16 cellular contexts compared by ENCODE assay signal in the genomic region with DNA sequence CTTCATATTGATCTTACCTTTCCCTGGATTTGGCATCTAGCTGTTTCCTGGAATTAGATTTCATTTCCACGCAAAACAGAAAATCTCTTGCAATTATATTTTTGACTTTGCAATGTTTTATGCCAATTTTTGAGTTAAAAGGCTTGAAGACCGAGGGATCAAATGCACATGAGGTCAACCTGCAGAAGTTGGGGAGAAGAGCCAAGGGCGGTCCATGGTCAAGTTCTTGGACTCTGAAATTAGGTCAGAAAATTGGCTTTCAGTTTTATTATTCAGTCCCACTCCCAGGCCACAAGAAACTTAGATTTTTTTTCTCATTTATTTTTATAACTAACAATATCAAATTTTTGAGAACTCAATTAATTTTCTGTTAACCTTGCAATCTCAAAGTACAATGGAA.
DNase-seq lines count a peak whose midpoint lies in the region; ATAC-seq and TF ChIP-seq lines count a peak whose summit lies in the region.
"Had no signal": no experiment of that assay in that cellular context is flagged by ENCODE, and none has a peak within 500 bp of the region (broad histone marks: within the 10 kb centered on the region; RNA-seq: fewer than 3 reads in every experiment).

No MANE protein-coding gene starts in this region.

- H3K79me1 ChIP-seq in IMR-90 (ENCODE audit: low read depth in 1 of 2, low read length in 2 of 2) = 0 out of 4 replicates have a peak, but pooled peaks cover 0 to 6% of the 10 kb centered on the region in 2 experiments

- H3K4me3 ChIP-seq in ACC112 (ENCODE audit: low read depth, low read length) = no peak overlapping the region
- no peak overlapping the region for H3K4me3 ChIP-seq in IMR-90 (ENCODE audit: insufficient read depth, low read depth, low read length)
- H3K4me3 ChIP-seq: BLaER1 treated with 17β-estradiol and CSF1 and Interleukin-3, amounts not matched to agents 10 nM and 100 nM had no signal

- H3K27me3 ChIP-seq in ACC112 (ENCODE audit: insufficient read depth, low read length) (no peaks in the 10 kb centered on the region), IMR-90 (ENCODE audit: control insufficient read depth, insufficient read depth, low read length) (no peaks in the 10 kb centered on the region)
- H3K27me3 ChIP-seq: BLaER1 treated with 17β-estradiol and CSF1 and Interleukin-3, amounts not matched to agents 10 nM and 100 nM had no signal

- H3K27ac ChIP-seq in ACC112 (ENCODE audit: low read depth, low read length) (peak overlapping the region; percentile 100; the same call in 1 of the 2 replicates), IMR-90 (ENCODE audit: insufficient read depth, low read length) (no peak overlapping the region)
- H3K27ac ChIP-seq: BLaER1 treated with 17β-estradiol and CSF1 and Interleukin-3, amounts not matched to agents 10 nM and 100 nM; C4-2B had no signal

- no peaks in the 10 kb centered on the region for H3K79me2 ChIP-seq in ACC112 (ENCODE audit: control insufficient read depth, insufficient read depth, low read length, unreplicated experiment)

- peak overlapping the region; percentile 98 for H2BK120ac ChIP-seq in IMR-90 (ENCODE audit: low read depth, low read length)

- WGBS in IMR-90 (ENCODE audit: extremely low coverage in 2 of 2, insufficient read length in 1 of 2), 2 experiments = no CpG with 5 or more reads among the region's 3 CpGs

- H3K9me3 ChIP-seq in IMR-90 (ENCODE audit: control insufficient read depth, insufficient read depth, low read length) = no peaks in the 10 kb centered on the region
- H3K9me3 ChIP-seq: BLaER1 treated with 17β-estradiol and CSF1 and Interleukin-3, amounts not matched to agents 10 nM and 100 nM; Caco-2 had no signal

- no peaks in the 10 kb centered on the region for H4K20me1 ChIP-seq in IMR-90 (ENCODE audit: insufficient read depth, low read length)
- H4K20me1 ChIP-seq: BLaER1 treated with 17β-estradiol and CSF1 and Interleukin-3, amounts not matched to agents 10 nM and 100 nM had no signal

- H2BK5ac ChIP-seq in IMR-90 (ENCODE audit: low read depth, low read length, poor library complexity, severe bottlenecking) = peak overlapping the region; percentile 99

- CTCF ChIA-PET in IMR-90 (lab: Yijun Ruan, JAX) = no interaction called here

- H3K9me1 ChIP-seq in IMR-90 (ENCODE audit: insufficient read depth, low read length) = peaks cover 27% of the 10 kb centered on the region

- peak overlapping the region; percentile 45; the same call in 1 of the 3 replicates for H2BK15ac ChIP-seq in IMR-90 (ENCODE audit: low read depth, low read length)

- H2AK9ac ChIP-seq in IMR-90 (replicated peaks; ENCODE audit: low read depth, low read length, poor library complexity) = no peak overlapping the region

- dilution Hi-C loops in IMR-90 (cut with HindIII; ENCODE audit: low sequenced_read_pairs, unreplicated experiment) = no loop called here

- TF ChIP-seq POLR2A in IMR-90 (IDR thresholded peaks at IDR 0.05; ENCODE audit: low read depth, low read length) = no peak

- no peak overlapping the region; a peak in 1 of 4 replicates for H4K8ac ChIP-seq in IMR-90 (ENCODE audit: low read depth in 2 of 2, low read length in 2 of 2)

- H3K9ac ChIP-seq in IMR-90 (ENCODE audit: low read depth, low read length) = no peak overlapping the region
- H3K9ac ChIP-seq: BLaER1 treated with 17β-estradiol and CSF1 and Interleukin-3, amounts not matched to agents 10 nM and 100 nM had no signal

- TF ChIP-seq RAD21 in IMR-90 (IDR thresholded peaks at IDR 0.05; ENCODE audit: low read length) = no peak

- DNase-seq in IMR-90 (no peak), sciatic nerve (ENCODE audit: low spot score) (no peak), SHP77 treated with DMSO at 0.1 percent for 48 hours (lab: John Stamatoyannopoulos, UW) (no peak)
- no peak for DNase-seq in stimulated activated naive CD8-positive, alpha-beta T cell treated with anti-CD3 and anti-CD28 coated beads, Interleukin-15, Interleukin-2, amounts not matched to agents 100 U/mL and 50 U/mL, for 24 hours
- no peak for DNase-seq in stimulated activated CD8-positive, alpha-beta memory T cell treated with anti-CD3 and anti-CD28 coated beads, Interleukin-4, amount 100 ng/mL, for 48 hours
- DNase-seq: 8988T; AML-193; Caco-2; Calu3; CD4-positive, alpha-beta T cell; CD8-positive, alpha-beta T cell; DMS79 treated with DMSO at 0.1 percent for 48 hours; GF-D8 had no signal

- H3K56ac ChIP-seq in IMR-90 (ENCODE audit: extremely low read depth, insufficient read depth, low read length) = no peak overlapping the region

- 0 out of 2 replicates have a peak overlapping the region, but pooled peaks have one; percentile 11 for H4K5ac ChIP-seq in IMR-90 (ENCODE audit: low read depth, low read length)

- H3K4me1 ChIP-seq in ACC112 (ENCODE audit: control insufficient read depth, insufficient read depth, low read length, unreplicated experiment) = peaks cover 45% of the 10 kb centered on the region
- H3K4me1 ChIP-seq in IMR-90 (ENCODE audit: control insufficient read depth, insufficient read depth, low read length) = peaks cover 27% of the 10 kb centered on the region

- in situ Hi-C loops in IMR-90 (cut with MboI; ENCODE audit: low sequenced_read_pairs) = no loop called here

- H2AFZ ChIP-seq in ACC112 (ENCODE audit: low read length, unreplicated experiment) (no peak overlapping the region), IMR-90 (replicated peaks; ENCODE audit: low read length, poor library complexity) (no peak overlapping the region)

- no peak for ATAC-seq in IMR-90 (ENCODE audit: low read depth)
- peak; percentile 62 for ATAC-seq in sciatic nerve
- ATAC-seq in stimulated activated naive CD8-positive, alpha-beta T cell treated with anti-CD3 and anti-CD28 coated beads, Interleukin-15, Interleukin-2, amounts not matched to agents 100 U/mL and 50 U/mL, for 24 hours = no peak
- ATAC-seq: CD8-positive, alpha-beta T cell had no signal

- POLR2A ChIA-PET in IMR-90 (lab: Charles Lee; ENCODE audit: unreplicated experiment) = no interaction called here

- H3K23ac ChIP-seq in IMR-90 (ENCODE audit: low read depth, low read length) = no peak overlapping the region

- H3K36me3 ChIP-seq in ACC112 (ENCODE audit: insufficient read depth, low read length) (0 out of 2 replicates have a peak, but pooled peaks cover 3% of the 10 kb centered on the region), IMR-90 (ENCODE audit: control insufficient read depth, insufficient read depth, low read length) (no peaks in the 10 kb centered on the region)
- H3K36me3 ChIP-seq: BLaER1 treated with 17β-estradiol and CSF1 and Interleukin-3, amounts not matched to agents 10 nM and 100 nM had no signal

- peak overlapping the region; percentile 63; the same call in 1 of the 2 replicates for H2BK20ac ChIP-seq in IMR-90 (ENCODE audit: low read depth, low read length)

- no peak overlapping the region for H3K4me2 ChIP-seq in IMR-90 (ENCODE audit: low read depth, low read length)
- H3K4me2 ChIP-seq: BLaER1 treated with 17β-estradiol and CSF1 and Interleukin-3, amounts not matched to agents 10 nM and 100 nM had no signal

- peak overlapping the region; percentile 66 for H4K91ac ChIP-seq in IMR-90 (ENCODE audit: insufficient read depth, low read depth, low read length)

- H3K18ac ChIP-seq in IMR-90 (ENCODE audit: low read depth, low read length) = 0 out of 2 replicates have a peak overlapping the region, but pooled peaks have one; percentile 60

- 0 out of 2 replicates have a peak overlapping the region, but pooled peaks have one; percentile 28 for H3K4ac ChIP-seq in IMR-90 (ENCODE audit: low read depth, low read length)

- intact Hi-C loops in IMR-90 (cut with micrococcal nuclease) = loop anchor here (10.0 kb wide), 1 partner anchor 771 kb away; no protein-coding TSS in a partner anchor
- intact Hi-C loops in sciatic nerve (cut with DNase I) = no loop called here

- TF ChIP-seq CTCF in IMR-90 (conservative IDR thresholded peaks at IDR 0.05; ENCODE audit: low read depth, low read length) = no peak

- H2AK5ac ChIP-seq in IMR-90 (ENCODE audit: low read depth, low read length) = no peak overlapping the region; the same call in 1 of the 2 replicates

- no TSS peak for BruUV-seq in IMR-90 (replicated peaks; lab: Mats Ljungman, UMichigan)

- H3K14ac ChIP-seq in IMR-90 (replicated peaks; ENCODE audit: low read depth, low read length) = no peak overlapping the region; the same call in 1 of the 2 replicates

TF ChIP-seq in IMR-90, 13 proteins besides CTCF, POLR2A, EP300 and RAD21:
- no peak for TF ChIP-seq RCOR1 (IDR thresholded peaks at IDR 0.05; ENCODE audit: insufficient replicate concordance, low read length)
- TF ChIP-seq MAZ (IDR thresholded peaks at IDR 0.05; ENCODE audit: borderline replicate concordance, low read depth, low read length) = no peak
- no peak for TF ChIP-seq MXI1 (IDR thresholded peaks at IDR 0.05; ENCODE audit: borderline replicate concordance, low read depth, low read length)
- TF ChIP-seq MAFK (IDR thresholded peaks at IDR 0.05; ENCODE audit: low read depth, low read length) = no peak
- no peak for TF ChIP-seq CEBPB (IDR thresholded peaks at IDR 0.05; ENCODE audit: low read depth, low read length)
- no peak for TF ChIP-seq BHLHE40 (IDR thresholded peaks at IDR 0.05; ENCODE audit: low read depth, low read length)
- TF ChIP-seq NFE2L2 (IDR thresholded peaks at IDR 0.05; ENCODE audit: low read depth, low read length) = no peak
- no peak for TF ChIP-seq CHD1 (IDR thresholded peaks at IDR 0.05; ENCODE audit: low read depth, low read length)
- TF ChIP-seq USF2 (IDR thresholded peaks at IDR 0.05; ENCODE audit: low read depth, low read length) = no peak
- TF ChIP-seq RFX5 (IDR thresholded peaks at IDR 0.05; ENCODE audit: low read depth, low read length) = no peak
- no peak for TF ChIP-seq FOS (IDR thresholded peaks at IDR 0.05; ENCODE audit: low read depth, low read length)
- TF ChIP-seq, protein P1, sequence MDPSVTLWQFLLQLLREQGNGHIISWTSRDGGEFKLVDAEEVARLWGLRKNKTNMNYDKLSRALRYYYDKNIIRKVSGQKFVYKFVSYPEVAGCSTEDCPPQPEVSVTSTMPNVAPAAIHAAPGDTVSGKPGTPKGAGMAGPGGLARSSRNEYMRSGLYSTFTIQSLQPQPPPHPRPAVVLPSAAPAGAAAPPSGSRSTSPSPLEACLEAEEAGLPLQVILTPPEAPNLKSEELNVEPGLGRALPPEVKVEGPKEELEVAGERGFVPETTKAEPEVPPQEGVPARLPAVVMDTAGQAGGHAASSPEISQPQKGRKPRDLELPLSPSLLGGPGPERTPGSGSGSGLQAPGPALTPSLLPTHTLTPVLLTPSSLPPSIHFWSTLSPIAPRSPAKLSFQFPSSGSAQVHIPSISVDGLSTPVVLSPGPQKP (IDR thresholded peaks at IDR 0.05; ENCODE audit: borderline replicate concordance, low read depth, low read length) = no peak
- TF ChIP-seq SMC3 (IDR thresholded peaks at IDR 0.05; ENCODE audit: low read depth, low read length) = no peak
